Comparison of ENCODE assay signal across 11 cellular contexts in genomic region chr2:181239400-181239799, GRCh38.
A peak's percentile ranks its signal among the peaks of the same experiment; 100 is the strongest.
DNase-seq lines count a peak whose midpoint lies in the region; ATAC-seq, FAIRE-seq and TF ChIP-seq lines count a peak whose summit lies in the region.
"Had no signal": no experiment of that assay in that cellular context is flagged by ENCODE, and none has a peak within 500 bp of the region (broad histone marks: within the 10 kb centered on the region; RNA-seq: fewer than 3 reads in every experiment).

No MANE protein-coding gene starts in this region.

- H3K27me3 ChIP-seq in CD4-positive, alpha-beta memory T cell (ENCODE audit: insufficient read depth, low read length), result no peaks in the 10 kb centered on the region

- peaks cover 6 to 18% of the 10 kb centered on the region in 2 donors for H3K36me3 Mint-ChIP-seq in CD4-positive, alpha-beta memory T cell

- H3K9me3 Mint-ChIP-seq in CD4-positive, alpha-beta memory T cell, result peaks cover 0 to 5% (median under 1%) of the 10 kb centered on the region in 8 donors

- no peaks in the 10 kb centered on the region for H3K27me3 Mint-ChIP-seq in CD4-positive, alpha-beta memory T cell

- no peak overlapping the region for H3K27ac ChIP-seq in CD4-positive, alpha-beta memory T cell (ENCODE audit: low read depth, low read length)
- H3K27ac ChIP-seq in RWPE1, result no peak overlapping the region

- no peaks in the 10 kb centered on the region for H3K36me3 ChIP-seq in CD4-positive, alpha-beta memory T cell (ENCODE audit: insufficient read depth, low read length)

- POLR2A ChIA-PET in CD4-positive, alpha-beta memory T cell (lab: Charles Lee; ENCODE audit: partially characterized antibody), result interaction anchor here (1.3 to 2.2 kb wide), 3 partner anchors 14 to 115 kb away, joined by 3 to 7 read pairs (median 5); no protein-coding TSS in a partner anchor
- POLR2A ChIA-PET in RWPE1 (lab: Yijun Ruan, JAX; ENCODE audit: low non-redundant PET), result no interaction called here

- DNase-seq in CD4-positive, alpha-beta memory T cell, result peak in 2 of 5 donors; percentile 24 to 27
- DNase-seq in GM12891 (ENCODE audit: insufficient read length, low spot score), result no peak
- DNase-seq in RWPE1 (ENCODE audit: low spot score), result peak; percentile 3
- DNase-seq in iris pigment epithelial cell (ENCODE audit: low read depth), result peak; percentile 11
- no peak for DNase-seq in HCEC 1CT
- DNase-seq: activated CD4-positive, alpha-beta T cell treated with anti-CD3 and anti-CD28 coated beads, Interleukin-2, amount 50 U/mL, for 48 hours; NCI-H1417 treated with DMSO at 0.1 percent for 48 hours; retina; Right ventricle myocardium superior had no signal

- no peaks in the 10 kb centered on the region for H3K9me3 ChIP-seq in CD4-positive, alpha-beta memory T cell (ENCODE audit: control insufficient read depth in 1 of 2, low read length in 2 of 2)

- no peak for TF ChIP-seq POLR2A in GM12891 (IDR thresholded peaks at IDR 0.05; ENCODE audit: low read depth, low read length)

- FAIRE-seq in GM12891 (lab: Jason Lieb, UNC), result peak; percentile 47

- peak overlapping the region in 5 of 8 donors; percentile 2 to 36 (median 3) for H3K4me3 Mint-ChIP-seq in CD4-positive, alpha-beta memory T cell

- H3K4me1 Mint-ChIP-seq in CD4-positive, alpha-beta memory T cell, result peaks cover 38 to 47% (median 45%) of the 10 kb centered on the region in 4 donors

- intact Hi-C loops in CD4-positive, alpha-beta memory T cell (cut with micrococcal nuclease), result loop anchor here (2.0 kb wide), 1 partner anchor 15 kb away; no protein-coding TSS in a partner anchor

- TF ChIP-seq CTCF in RWPE1 (conservative IDR thresholded peaks at IDR 0.05; ENCODE audit: low read depth), result no peak

- peak overlapping the region in 5 of 7 donors; percentile 1 to 78 (median 9) for H3K27ac Mint-ChIP-seq in CD4-positive, alpha-beta memory T cell

- H3K4me1 ChIP-seq in CD4-positive, alpha-beta memory T cell (ENCODE audit: insufficient read depth, low read length), result peaks cover 43% of the 10 kb centered on the region

- no peak overlapping the region for H3K4me3 ChIP-seq in CD4-positive, alpha-beta memory T cell (ENCODE audit: low read length in 2 of 2)

- no peak for ATAC-seq in GM21528 (IDR thresholded peaks at IDR 0.05; ENCODE audit: low FRiP score, unreplicated experiment)
- no peak for ATAC-seq in HG03565 (IDR thresholded peaks at IDR 0.05; ENCODE audit: unreplicated experiment)

- CTCF ChIA-PET in CD4-positive, alpha-beta memory T cell (lab: Charles Lee; ENCODE audit: partially characterized antibody), result interaction anchor here (2.3 kb wide), 1 partner anchor 11 kb away, joined by 6 read pairs; no protein-coding TSS in a partner anchor
- CTCF ChIA-PET in RWPE1 (lab: Yijun Ruan, JAX), result no interaction called here

TF ChIP-seq in GM12891, 5 proteins besides CTCF, POLR2A, EP300 and RAD21:
- TF ChIP-seq PAX5 (IDR thresholded peaks at IDR 0.05; ENCODE audit: insufficient read depth, low read length, severe bottlenecking) (no peak), POLR2AphosphoS5 (IDR thresholded peaks at IDR 0.05; ENCODE audit: low read depth, low read length) (no peak), SPI1 (IDR thresholded peaks at IDR 0.05; ENCODE audit: low read depth, low read length) (no peak), TAF1 (IDR thresholded peaks at IDR 0.05; ENCODE audit: low read depth, low read length) (no peak), POU2F2 (IDR thresholded peaks at IDR 0.05; ENCODE audit: low read depth, low read length) (no peak)

Comparison
In these comparisons a context has a peak if more than half of its experiments do, and no peak if none do; other contexts are left out.
1. DNase-seq: peak in RWPE1 (single experiment) and iris pigment epithelial cell (single experiment); none in GM12891 (single experiment) and HCEC 1CT (single experiment).